In the genomic region with DNA sequence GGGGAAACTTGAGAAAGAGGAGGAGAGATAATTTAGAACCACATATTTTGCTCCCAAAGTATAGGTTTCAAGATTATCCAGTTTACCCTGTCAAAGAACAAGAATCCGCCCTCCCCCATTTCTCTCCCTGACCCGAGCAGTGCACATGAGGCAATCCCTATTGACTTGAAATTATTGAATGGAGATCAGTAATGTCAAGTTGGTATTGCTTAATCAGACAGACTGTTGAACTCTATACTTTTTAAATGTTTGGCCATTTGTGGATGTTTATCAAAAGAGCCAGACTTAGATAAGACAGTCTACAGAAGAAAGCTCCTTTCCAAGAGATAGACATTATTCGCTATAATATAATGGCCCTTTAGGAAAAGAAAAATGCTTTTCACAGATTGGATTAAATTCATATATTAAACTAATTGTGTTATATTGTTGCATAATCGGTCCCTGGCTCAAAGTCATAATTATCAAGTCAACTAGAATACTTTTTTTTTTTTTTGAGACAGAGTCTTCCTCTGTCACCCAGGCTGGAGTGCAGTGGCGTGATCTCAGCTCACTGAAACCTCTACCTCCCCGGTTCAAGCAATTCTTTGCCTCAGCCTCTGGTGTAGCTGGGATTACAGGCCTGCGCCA, we compare ENCODE assay signal across 1 cellular context.
TF ChIP-seq lines count a peak whose summit lies in the region.

No MANE protein-coding gene starts in this region.

TF ChIP-seq in HepG2, 621 proteins besides CTCF, POLR2A, EP300 and RAD21 (continued from another document):
- TF ChIP-seq, protein P1, sequence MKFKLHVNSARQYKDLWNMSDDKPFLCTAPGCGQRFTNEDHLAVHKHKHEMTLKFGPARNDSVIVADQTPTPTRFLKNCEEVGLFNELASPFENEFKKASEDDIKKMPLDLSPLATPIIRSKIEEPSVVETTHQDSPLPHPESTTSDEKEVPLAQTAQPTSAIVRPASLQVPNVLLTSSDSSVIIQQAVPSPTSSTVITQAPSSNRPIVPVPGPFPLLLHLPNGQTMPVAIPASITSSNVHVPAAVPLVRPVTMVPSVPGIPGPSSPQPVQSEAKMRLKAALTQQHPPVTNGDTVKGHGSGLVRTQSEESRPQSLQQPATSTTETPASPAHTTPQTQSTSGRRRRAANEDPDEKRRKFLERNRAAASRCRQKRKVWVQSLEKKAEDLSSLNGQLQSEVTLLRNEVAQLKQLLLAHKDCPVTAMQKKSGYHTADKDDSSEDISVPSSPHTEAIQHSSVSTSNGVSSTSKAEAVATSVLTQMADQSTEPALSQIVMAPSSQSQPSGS (CRISPR knock-in tag; IDR thresholded peaks at IDR 0.05) = peak; percentile 55; the same call in 1 of the 2 replicates
- TF ChIP-seq HOXA3 (CRISPR knock-in tag; IDR thresholded peaks at IDR 0.05) (0 out of 2 replicates have a peak, but pooled peaks have one; percentile 15), DR1 (CRISPR knock-in tag; IDR thresholded peaks at IDR 0.05) (no peak), NR3C1 (CRISPR knock-in tag; IDR thresholded peaks at IDR 0.05) (no peak), NKX3-1 (CRISPR knock-in tag; IDR thresholded peaks at IDR 0.05) (no peak)
- TF ChIP-seq, protein P2, sequence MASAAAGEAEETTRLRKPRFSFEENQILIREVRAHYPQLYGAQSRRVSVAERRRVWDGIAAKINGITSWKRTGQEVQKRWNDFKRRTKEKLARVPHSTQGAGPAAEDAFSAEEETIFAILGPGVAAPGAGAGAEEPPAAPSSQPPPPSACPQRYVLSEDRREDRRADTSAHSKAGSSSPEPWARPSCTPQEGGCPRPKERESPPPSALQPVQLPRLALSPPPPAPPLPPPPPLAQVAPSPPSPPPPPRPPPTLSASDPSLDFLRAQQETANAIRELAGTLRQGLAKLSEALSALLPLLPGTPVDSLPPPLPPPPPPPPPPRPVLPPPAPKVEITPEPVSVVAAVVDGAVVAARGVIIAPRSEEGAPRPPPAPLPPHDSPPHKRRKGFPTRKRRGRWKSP (CRISPR knock-in tag; IDR thresholded peaks at IDR 0.05) = peak; percentile 38; the same call in 1 of the 2 replicates
- TF ChIP-seq, protein P3, sequence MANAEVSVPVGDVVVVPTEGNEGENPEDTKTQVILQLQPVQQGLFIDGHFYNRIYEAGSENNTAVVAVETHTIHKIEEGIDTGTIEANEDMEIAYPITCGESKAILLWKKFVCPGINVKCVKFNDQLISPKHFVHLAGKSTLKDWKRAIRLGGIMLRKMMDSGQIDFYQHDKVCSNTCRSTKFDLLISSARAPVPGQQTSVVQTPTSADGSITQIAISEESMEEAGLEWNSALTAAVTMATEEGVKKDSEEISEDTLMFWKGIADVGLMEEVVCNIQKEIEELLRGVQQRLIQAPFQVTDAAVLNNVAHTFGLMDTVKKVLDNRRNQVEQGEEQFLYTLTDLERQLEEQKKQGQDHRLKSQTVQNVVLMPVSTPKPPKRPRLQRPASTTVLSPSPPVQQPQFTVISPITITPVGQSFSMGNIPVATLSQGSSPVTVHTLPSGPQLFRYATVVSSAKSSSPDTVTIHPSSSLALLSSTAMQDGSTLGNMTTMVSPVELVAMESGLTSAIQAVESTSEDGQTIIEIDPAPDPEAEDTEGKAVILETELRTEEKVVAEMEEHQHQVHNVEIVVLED (CRISPR knock-in tag; IDR thresholded peaks at IDR 0.05; ENCODE audit: borderline replicate concordance) = no peak
